In the genomic region with DNA sequence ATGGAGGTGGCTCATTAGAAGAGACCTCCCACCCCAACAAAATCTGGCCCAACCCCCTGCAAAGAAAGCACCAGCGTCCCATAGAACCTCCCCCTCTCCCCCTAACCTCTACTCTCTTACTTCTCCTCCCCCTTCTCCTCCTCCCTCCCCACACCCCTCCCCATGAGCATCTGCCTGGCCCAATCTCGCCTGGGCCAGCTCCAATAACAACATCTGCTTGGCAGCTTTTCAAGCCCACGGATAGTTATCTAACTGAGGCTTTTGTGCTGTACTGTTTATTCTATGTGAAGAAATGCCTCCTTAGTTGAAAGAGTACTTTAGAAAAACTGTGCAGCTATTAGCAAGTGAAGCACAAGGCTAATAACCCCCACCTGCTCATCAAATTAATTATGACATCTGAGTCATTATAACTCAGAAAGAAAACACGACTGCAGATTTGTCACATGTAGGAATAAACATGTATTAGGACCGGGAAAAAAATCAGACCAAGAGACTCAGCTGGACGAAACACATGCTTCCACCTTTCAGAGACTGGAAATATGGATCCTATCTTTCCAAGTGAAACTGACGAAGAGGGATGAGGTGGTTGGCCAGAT, we compare ENCODE assay signal across 8 cellular contexts. TPM values are rescaled to one million over a fixed set of nuclear protein-coding genes. Genes with fewer than 3 reads are reported as not detected.
DNase-seq lines count a peak whose midpoint lies in the region; ATAC-seq and TF ChIP-seq lines count a peak whose summit lies in the region.

No MANE protein-coding gene starts in this region.

- H3K4me1 ChIP-seq in left ventricle myocardium inferior = peaks cover 81% of the 10 kb centered on the region

- no peak overlapping the region for H3K4me3 ChIP-seq in MG63
- peak overlapping the region; percentile 63 for H3K4me3 ChIP-seq in SK-N-MC
- H3K4me3 ChIP-seq in left ventricle myocardium inferior = peak overlapping the region; percentile 26
- H3K4me3 ChIP-seq in skeletal muscle cell (ENCODE audit: low read depth, low read length) = peak overlapping the region; percentile 3

- peak overlapping the region; percentile 4 for H3K9ac ChIP-seq in SK-N-MC (ENCODE audit: insufficient read length)

- TF ChIP-seq CTCF in left ventricle myocardium inferior (IDR thresholded peaks at IDR 0.05; ENCODE audit: borderline replicate concordance) = no peak

- no peak for ATAC-seq in HG03439 (IDR thresholded peaks at IDR 0.05; ENCODE audit: unreplicated experiment)

- H3K9me3 ChIP-seq in MG63 (no peaks in the 10 kb centered on the region), SK-N-MC (ENCODE audit: low read depth, low read length) (no peaks in the 10 kb centered on the region), left ventricle myocardium inferior (replicated peaks) (no peaks in the 10 kb centered on the region)

- DNase-seq in MG63 (peak; percentile 97), SK-N-MC (ENCODE audit: low read depth, low spot score) (no peak), left ventricle myocardium inferior (peak; percentile 74), skeletal muscle cell (ENCODE audit: low read depth) (peak; percentile 87), SKM-1 (lab: John Stamatoyannopoulos, UW; ENCODE audit: unreplicated experiment) (no peak), HT-29 (ENCODE audit: low spot score) (no peak), KBM-7 (no peak)

- in situ Hi-C loops in KBM-7 (cut with MboI; ENCODE audit: low pct_unique_long_range_greater_than_20kb, low sequenced_read_pairs) = no loop called here

- peaks cover 39% of the 10 kb centered on the region for H3K36me3 ChIP-seq in MG63
- H3K36me3 ChIP-seq in SK-N-MC (ENCODE audit: insufficient read depth, low read length) = no peaks in the 10 kb centered on the region
- H3K36me3 ChIP-seq in left ventricle myocardium inferior = no peaks in the 10 kb centered on the region

- intact Hi-C loops in left ventricle myocardium inferior (cut with micrococcal nuclease) = no loop called here

- H3K27me3 ChIP-seq in MG63 (no peaks in the 10 kb centered on the region), left ventricle myocardium inferior (ENCODE audit: low read depth) (no peaks in the 10 kb centered on the region)

- H3K27ac ChIP-seq in SK-N-MC (peak overlapping the region; percentile 60; the same call in 1 of the 2 replicates), left ventricle myocardium inferior (replicated peaks) (peak overlapping the region; percentile 68)

RNA-seq across cellular contexts. Expression of a gene that starts 42.8 kb away (rescaled TPM):
- total RNA-seq in MG63 (2014; rRNA removed; shearing (Covaris generic); ENCODE audit: low replicate concordance) = 47.3 and 62.1 TPM in 2 replicates
- total RNA-seq in left ventricle myocardium inferior = 110 TPM
- 13.6 and 29.5 TPM in 2 replicates for total RNA-seq in HT-29 (2014; rRNA removed; shearing (Covaris generic))

Comparison
In these comparisons a context has a peak if more than half of its experiments do, and no peak if none do; other contexts are left out.
1. DNase-seq: peak in MG63 (single experiment), left ventricle myocardium inferior (single experiment) and skeletal muscle cell (single experiment); none in SK-N-MC (single experiment), SKM-1 (single experiment), HT-29 (single experiment) and KBM-7 (single experiment).